Comparison of ENCODE assay signal across 22 cellular contexts in genomic region chr5:76388236-76388635, GRCh38.
"Had no signal": no experiment of that assay in that cellular context is flagged by ENCODE, and none has a peak within 500 bp of the region (broad histone marks: within the 10 kb centered on the region; RNA-seq: fewer than 3 reads in every experiment).

No MANE protein-coding gene starts in this region.

- H3K27ac Mint-ChIP-seq: activated B cell treated with CpG ODN at 0.5 μM for 24 hours; activated CD4-positive, alpha-beta T cell treated with anti-CD3 and anti-CD28 coated beads for 36 hours; activated naive CD8-positive, alpha-beta T cell; activated T-cell treated with anti-CD3 and anti-CD28 coated beads, Interleukin-2, amount 50 U/mL, for 24 hours; activated T-helper 17 cell treated with anti-CD3 and anti-CD28 coated beads, Interleukin-2, amount 50 U/mL, for 72 hours; naive B cell had no signal

- H3K4me3 Mint-ChIP-seq: activated B cell treated with CpG ODN at 0.5 μM for 24 hours; activated CD4-positive, alpha-beta T cell treated with anti-CD3 and anti-CD28 coated beads for 36 hours; activated naive CD8-positive, alpha-beta T cell; activated T-cell treated with anti-CD3 and anti-CD28 coated beads, Interleukin-2, amount 50 U/mL, for 24 hours; activated T-helper 17 cell treated with anti-CD3 and anti-CD28 coated beads, Interleukin-2, amount 50 U/mL, for 72 hours; naive B cell; neural crest cell had no signal

- H3K9me3 ChIP-seq: adrenal gland, ascending aorta, gastroesophageal sphincter, heart left ventricle, left lung, right atrium auricular region, tibial artery had no signal

- DNase-seq: activated B cell treated with CpG ODN at 0.5 μM for 24 hours; activated CD4-positive, alpha-beta T cell treated with anti-CD3 and anti-CD28 coated beads for 36 hours; activated CD4-positive, alpha-beta T cell treated with anti-CD3 and anti-CD28 coated beads, Interleukin-2, amount 50 U/mL, for 4 hours; activated CD8-positive, alpha-beta memory T cell treated with anti-CD3 and anti-CD28 coated beads for 24 hours; activated CD8-positive, alpha-beta memory T cell treated with anti-CD3 and anti-CD28 coated beads, Interleukin-2, amount 50 U/mL, for 4 hours; activated T-cell treated with anti-CD3 and anti-CD28 coated beads, Interleukin-2, amount 50 U/mL, for 24 hours; adrenal gland; heart left ventricle; left lung; naive B cell; occipital lobe; stimulated activated CD4-positive, alpha-beta T cell treated with anti-CD3 and anti-CD28 coated beads, Interleukin-4, amount 100 ng/mL, for 4 hours; stimulated activated naive CD8-positive, alpha-beta T cell treated with anti-CD3 and anti-CD28 coated beads, Interleukin-15, Interleukin-2, amounts not matched to agents 100 U/mL and 50 U/mL, for 24 hours; T-helper 1 cell; tibial artery had no signal

- H3K27ac ChIP-seq: adrenal gland, ascending aorta, coronary artery, gastroesophageal sphincter, heart left ventricle, left lung, right atrium auricular region, tibial artery had no signal

- H3K36me3 Mint-ChIP-seq: activated naive CD8-positive, alpha-beta T cell; naive B cell had no signal

- H3K9me3 Mint-ChIP-seq: activated B cell treated with CpG ODN at 0.5 μM for 24 hours; activated T-cell treated with anti-CD3 and anti-CD28 coated beads, Interleukin-2, amount 50 U/mL, for 24 hours; activated T-helper 17 cell treated with anti-CD3 and anti-CD28 coated beads, Interleukin-2, amount 50 U/mL, for 72 hours; naive B cell; neural crest cell had no signal

- ATAC-seq: activated CD4-positive, alpha-beta T cell treated with anti-CD3 and anti-CD28 coated beads for 36 hours; activated T-helper 17 cell treated with anti-CD3 and anti-CD28 coated beads, Interleukin-2, amount 50 U/mL, for 72 hours; gastroesophageal sphincter; heart left ventricle; left lung; stimulated activated naive CD8-positive, alpha-beta T cell treated with anti-CD3 and anti-CD28 coated beads, Interleukin-15, Interleukin-2, amounts not matched to agents 100 U/mL and 50 U/mL, for 24 hours had no signal

- H3K36me3 ChIP-seq: adrenal gland, ascending aorta, gastroesophageal sphincter, heart left ventricle, left lung, right atrium auricular region, tibial artery had no signal

- H3K27me3 ChIP-seq: adrenal gland, ascending aorta, gastroesophageal sphincter, left lung, right atrium auricular region, tibial artery had no signal

- H3K4me1 ChIP-seq: ascending aorta, gastroesophageal sphincter, right atrium auricular region, tibial artery had no signal

- H3K27me3 Mint-ChIP-seq: activated CD4-positive, alpha-beta T cell treated with anti-CD3 and anti-CD28 coated beads for 36 hours; activated naive CD8-positive, alpha-beta T cell; activated T-cell treated with anti-CD3 and anti-CD28 coated beads, Interleukin-2, amount 50 U/mL, for 24 hours; activated T-helper 17 cell treated with anti-CD3 and anti-CD28 coated beads, Interleukin-2, amount 50 U/mL, for 72 hours had no signal

- H3K4me3 ChIP-seq: adrenal gland, ascending aorta, coronary artery, gastroesophageal sphincter, heart left ventricle, left lung, right atrium auricular region, tibial artery had no signal
